ENCODE assay signal across 1 cellular context in genomic region chr2:2564300-2565085, GRCh38.
TF ChIP-seq lines count a peak whose summit lies in the region.

No MANE protein-coding gene starts in this region.

TF ChIP-seq in H1, 55 proteins besides CTCF, POLR2A, EP300 and RAD21 (continued from another document):
- TF ChIP-seq CHD7 (IDR thresholded peaks at IDR 0.05; ENCODE audit: insufficient replicate concordance, low read length) (no peak), E2F6 (IDR thresholded peaks at IDR 0.05) (no peak), GTF2F1 (IDR thresholded peaks at IDR 0.05; ENCODE audit: borderline replicate concordance, low read depth, low read length) (no peak), CHD2 (IDR thresholded peaks at IDR 0.05; ENCODE audit: low read length) (no peak)
- TF ChIP-seq, protein P1, sequence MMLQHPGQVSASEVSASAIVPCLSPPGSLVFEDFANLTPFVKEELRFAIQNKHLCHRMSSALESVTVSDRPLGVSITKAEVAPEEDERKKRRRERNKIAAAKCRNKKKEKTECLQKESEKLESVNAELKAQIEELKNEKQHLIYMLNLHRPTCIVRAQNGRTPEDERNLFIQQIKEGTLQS (IDR thresholded peaks at IDR 0.05; ENCODE audit: insufficient read depth, low read depth, low read length), result no peak
